8 cellular contexts compared by ENCODE assay signal in the genomic region with DNA sequence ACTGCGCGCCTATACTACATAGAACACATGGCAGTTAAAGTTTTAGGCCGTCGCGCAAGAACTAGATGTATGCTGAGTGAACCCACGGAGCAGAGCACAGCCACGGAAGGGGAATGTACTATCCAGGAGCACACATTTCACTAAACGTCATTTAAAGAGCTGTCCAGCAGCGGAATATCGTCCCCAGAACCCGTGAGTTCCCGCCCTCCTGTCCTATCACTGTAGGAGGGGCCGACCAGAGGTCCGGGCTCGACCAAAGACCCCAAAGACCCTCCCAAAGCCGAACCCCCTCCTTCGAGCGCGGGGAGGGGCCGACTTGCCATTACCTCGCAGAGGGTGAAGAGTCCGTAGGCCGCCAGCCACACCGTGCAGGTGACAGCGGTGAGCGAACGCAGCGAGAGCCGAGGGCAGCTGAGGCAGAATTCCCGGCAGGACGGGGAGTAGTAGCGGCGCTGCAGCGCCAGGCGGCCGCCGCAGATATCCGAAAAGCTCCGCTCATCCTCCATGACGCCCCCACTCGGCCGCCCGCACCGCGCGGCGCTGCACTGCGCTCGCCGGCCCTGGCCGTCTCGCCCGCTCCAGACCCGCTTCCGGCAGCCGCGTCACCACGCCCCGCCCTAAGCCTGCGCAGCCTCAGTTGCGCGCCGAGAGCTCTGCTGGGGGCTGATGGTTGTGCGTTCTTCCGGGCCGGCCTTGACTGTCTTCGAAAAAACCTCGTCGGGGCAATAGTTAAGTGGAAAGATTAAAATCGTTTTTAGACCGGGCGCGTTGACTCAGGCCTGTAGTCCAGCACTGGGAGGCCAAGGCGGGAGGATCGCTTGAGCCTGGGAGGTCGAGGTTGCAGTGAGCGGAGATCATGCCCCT. TPM values are rescaled to one million over a fixed set of nuclear protein-coding genes. Genes with fewer than 3 reads are reported as not detected.
A peak's percentile ranks its signal among the peaks of the same experiment; 100 is the strongest.
DNase-seq lines count a peak whose midpoint lies in the region; ATAC-seq and TF ChIP-seq lines count a peak whose summit lies in the region.

A gene with protein sequence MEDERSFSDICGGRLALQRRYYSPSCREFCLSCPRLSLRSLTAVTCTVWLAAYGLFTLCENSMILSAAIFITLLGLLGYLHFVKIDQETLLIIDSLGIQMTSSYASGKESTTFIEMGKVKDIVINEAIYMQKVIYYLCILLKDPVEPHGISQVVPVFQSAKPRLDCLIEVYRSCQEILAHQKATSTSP (minus strand): TSS at position 571 of the 864 bp plus-strand sequence. CDS start 65 bp downstream, at position 506.

- TF ChIP-seq CTCF in BJ (IDR thresholded peaks at IDR 0.05; ENCODE audit: insufficient read depth, low read depth, low read length) = peak; percentile 57

- TF ChIP-seq POLR2A in GM19099 (IDR thresholded peaks at IDR 0.05; ENCODE audit: extremely low read depth, insufficient read length, low read depth) = peak; percentile 74

- ATAC-seq in HG03378 (IDR thresholded peaks at IDR 0.05; ENCODE audit: unreplicated experiment) (peak; percentile 71), left lobe of liver (peak; percentile 97)

- DNase-seq in BJ (ENCODE audit: low read depth) = peak; percentile 17
- peak; percentile 76 for DNase-seq in NCI-H526 treated with DMSO at 0.1 percent for 48 hours (lab: John Stamatoyannopoulos, UW)
- DNase-seq in activated CD4-positive, alpha-beta T cell treated with anti-CD3 and anti-CD28 coated beads, Interleukin-2, amount 50 U/mL, for 1 hour = peak; percentile 93
- peak; percentile 71 for DNase-seq in cortex of kidney (lab: John Stamatoyannopoulos, UW)
- peak; percentile 92 for DNase-seq in left lobe of liver (ENCODE audit: low spot score)
- DNase-seq in stimulated activated CD4-positive, alpha-beta T cell treated with anti-CD3 and anti-CD28 coated beads, Interleukin-2, amount 100 ng/mL, for 48 hours = peak; percentile 93 to 95

- CTCF ChIA-PET in BJ (lab: Yijun Ruan, JAX) = interaction anchor here (0.6 to 3.8 kb wide), 21 partner anchors 9 to 1643 kb away, joined by 3 to 23 read pairs (median 5); a partner anchor contains a TSS

- H3K4me3 ChIP-seq in BJ (ENCODE audit: low read depth, low read length) = peak within 1 kb of the TSS; percentile 94

- H3K36me3 ChIP-seq in BJ (ENCODE audit: control insufficient read depth, insufficient read depth, low read length) = no peaks in the 10 kb centered on the region

- no peaks in the 10 kb centered on the region; the same call in 1 of the 2 replicates for H3K27me3 ChIP-seq in BJ (ENCODE audit: control insufficient read depth, insufficient read depth, low read length)

- POLR2A ChIA-PET in BJ (lab: Charles Lee) = no interaction called here

RNA-seq across cellular contexts. Expression of the gene that starts here (rescaled TPM):
- 18.3 and 19.0 TPM in 2 replicates for polyA plus RNA-seq in BJ (2011; rRNA removed)
- 5.4 and 8.7 TPM in 2 replicates for polyA minus RNA-seq in BJ (2011; rRNA and poly(A)+ RNA removed)
- total RNA-seq in left lobe of liver = 16.3 TPM

Comparison
In these comparisons a context has a peak if more than half of its experiments do, and no peak if none do; other contexts are left out.
1. Peak in every context shown above with its lines: DNase-seq, ATAC-seq and H3K4me3 ChIP-seq.
2. DNase-seq: peak in every context shown above with its lines; median percentile 94 in stimulated activated CD4-positive, alpha-beta T cell treated with anti-CD3 and anti-CD28 coated beads, Interleukin-2, amount 100 ng/mL, for 48 hours; 93 in activated CD4-positive, alpha-beta T cell treated with anti-CD3 and anti-CD28 coated beads, Interleukin-2, amount 50 U/mL, for 1 hour; 92 in left lobe of liver; 76 in NCI-H526 treated with DMSO at 0.1 percent for 48 hours; 71 in cortex of kidney; 17 in BJ.